ENCODE assay signal across 1 cellular context in genomic region chr16:84999857-85000480, GRCh38.
TF ChIP-seq lines count a peak whose summit lies in the region.

No MANE protein-coding gene starts in this region.

TF ChIP-seq in HCT116, 20 proteins besides CTCF, POLR2A, EP300 and RAD21 (continued from another document):
- no peak for TF ChIP-seq REST (IDR thresholded peaks at IDR 0.05; ENCODE audit: low read depth)
- TF ChIP-seq JUND (IDR thresholded peaks at IDR 0.05): no peak
- TF ChIP-seq EGR1 (IDR thresholded peaks at IDR 0.05; ENCODE audit: low read depth): no peak
- no peak for TF ChIP-seq ELF1 (IDR thresholded peaks at IDR 0.05; ENCODE audit: borderline replicate concordance, low read depth)
- TF ChIP-seq SRF (IDR thresholded peaks at IDR 0.05; ENCODE audit: low read depth): no peak
- TF ChIP-seq EZH2 (IDR thresholded peaks at IDR 0.05): no peak
- no peak for TF ChIP-seq YY1 (IDR thresholded peaks at IDR 0.05; ENCODE audit: extremely low read depth, insufficient replicate concordance, low read depth, low read length)
- TF ChIP-seq EZH2phosphoT487 (IDR thresholded peaks at IDR 0.05; ENCODE audit: borderline replicate concordance): no peak
